Comparison of ENCODE assay signal across 8 cellular contexts in the genomic region with DNA sequence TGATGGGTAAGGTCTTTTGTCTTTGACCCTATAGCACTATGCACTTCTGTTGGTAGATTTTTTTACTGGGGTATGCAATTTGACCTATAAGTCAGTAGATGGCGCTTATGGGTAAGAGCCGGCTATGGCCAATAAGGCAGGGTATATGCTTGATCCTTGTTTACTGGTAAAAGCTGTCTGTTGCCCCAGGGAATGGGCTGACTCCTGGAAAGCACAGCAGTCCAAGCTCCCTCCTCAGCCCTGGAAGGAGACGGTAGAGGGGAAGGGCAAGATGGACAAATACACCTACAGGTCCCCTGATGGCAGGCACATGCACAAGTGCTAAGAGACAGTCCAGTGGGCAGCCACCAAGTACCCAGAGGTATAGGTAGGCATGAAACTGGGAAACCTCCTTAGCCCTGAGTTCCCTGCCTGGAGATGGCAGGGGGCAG.
DNase-seq lines count a peak whose midpoint lies in the region; ATAC-seq, FAIRE-seq and TF ChIP-seq lines count a peak whose summit lies in the region.

No MANE protein-coding gene starts in this region.

- no peaks in the 10 kb centered on the region for H3K36me3 Mint-ChIP-seq in glutamatergic neuron (ENCODE audit: unreplicated experiment)

- H3K27me3 Mint-ChIP-seq in glutamatergic neuron (ENCODE audit: unreplicated experiment), result no peaks in the 10 kb centered on the region

- H3K9me3 Mint-ChIP-seq in glutamatergic neuron (ENCODE audit: unreplicated experiment), result peaks cover 2% of the 10 kb centered on the region

- peak; percentile 71 for TF ChIP-seq CTCF in glutamatergic neuron (IDR thresholded peaks at IDR 0.05; ENCODE audit: partially characterized antibody, unreplicated experiment)

- peak; percentile 84 for FAIRE-seq in G401.6 (lab: Jason Lieb, UNC)

- DNase-seq in HT-29 (ENCODE audit: low spot score), result peak; percentile 50
- peak; percentile 21 for DNase-seq in T1000 (lab: John Stamatoyannopoulos, UW)
- peak; percentile 40 for DNase-seq in glutamatergic neuron
- DNase-seq in sciatic nerve (ENCODE audit: low spot score), result no peak
- DNase-seq in activated CD4-positive, CD25-positive, alpha-beta regulatory T cell treated with anti-CD3 and anti-CD28 coated beads, Interleukin-2, amount 50 U/mL, for 72 hours, result no peak

- no peak overlapping the region for H3K27ac Mint-ChIP-seq in glutamatergic neuron (ENCODE audit: unreplicated experiment)

- H3K4me1 Mint-ChIP-seq in glutamatergic neuron (ENCODE audit: low read depth, unreplicated experiment), result no peaks in the 10 kb centered on the region

- H3K4me3 Mint-ChIP-seq in glutamatergic neuron (ENCODE audit: unreplicated experiment), result no peak overlapping the region

- intact Hi-C loops in sciatic nerve (cut with DNase I), result no loop called here

- ATAC-seq in GM21390 (IDR thresholded peaks at IDR 0.05; ENCODE audit: unreplicated experiment) (peak; percentile 82), sciatic nerve (peak; percentile 65), GM19467 (IDR thresholded peaks at IDR 0.05; ENCODE audit: unreplicated experiment) (no peak)

Comparison
In these comparisons a context has a peak if more than half of its experiments do, and no peak if none do; other contexts are left out.
1. DNase-seq: peak in HT-29 (single experiment), T1000 (single experiment) and glutamatergic neuron (single experiment); none in sciatic nerve (single experiment) and activated CD4-positive, CD25-positive, alpha-beta regulatory T cell treated with anti-CD3 and anti-CD28 coated beads, Interleukin-2, amount 50 U/mL, for 72 hours (single experiment).